Comparison of ENCODE assay signal across 22 cellular contexts in the genomic region with DNA sequence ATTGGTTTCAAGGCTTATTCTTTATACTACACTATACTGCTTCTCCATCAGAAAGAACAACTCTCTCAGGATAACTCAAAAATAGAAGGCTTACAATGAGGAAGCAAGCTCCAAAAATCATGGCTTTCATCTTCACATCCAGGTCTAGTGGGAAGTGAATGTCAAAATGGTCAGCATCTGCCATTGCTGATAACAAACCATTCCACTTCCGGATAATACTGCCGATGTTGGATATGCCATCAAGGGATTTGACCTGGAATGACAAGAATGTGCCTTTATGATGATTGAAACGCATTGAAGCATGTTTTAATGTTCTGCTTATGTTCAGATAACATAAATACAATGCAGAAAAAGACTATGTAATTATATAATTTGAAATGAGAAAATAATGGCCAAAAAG. TPM values are rescaled to one million over a fixed set of nuclear protein-coding genes. Genes with fewer than 3 reads are reported as not detected.
"Had no signal": no experiment of that assay in that cellular context is flagged by ENCODE, and none has a peak within 500 bp of the region (broad histone marks: within the 10 kb centered on the region; RNA-seq: fewer than 3 reads in every experiment).

No MANE protein-coding gene starts in this region.

- ATAC-seq: activated CD8-positive, alpha-beta T cell treated with anti-CD3 and anti-CD28 coated beads for 36 hours; activated naive CD4-positive, alpha-beta T cell treated with anti-CD3 and anti-CD28 coated beads, Interleukin-2, amount 50 U/mL, for 72 hours; activated T-cell treated with anti-CD3 and anti-CD28 coated beads, Interleukin-2, amount 50 U/mL, for 72 hours; left lung; naive thymus-derived CD4-positive, alpha-beta T cell; sciatic nerve; stimulated activated effector memory CD8-positive, alpha-beta T cell treated with anti-CD3 and anti-CD28 coated beads, Interleukin-12 subunit alpha, Interleukin-12 subunit beta, amount 100 ng/mL, for 72 hours had no signal

- DNase-seq: activated B cell treated with CpG ODN at 0.5 μM for 24 hours; activated CD4-positive, alpha-beta T cell treated with anti-CD3 and anti-CD28 coated beads, Interleukin-2, amount 50 U/mL, for 1 hour; activated CD8-positive, alpha-beta T cell treated with anti-CD3 and anti-CD28 coated beads for 36 hours; activated naive CD4-positive, alpha-beta T cell; activated T-cell treated with anti-CD3 and anti-CD28 coated beads, Interleukin-2, amount 50 U/mL, for 72 hours; cerebellar nuclear complex; colonic mucosa; foreskin melanocyte; left lung; naive thymus-derived CD4-positive, alpha-beta T cell; ovary; retina; stimulated activated CD4-positive, alpha-beta T cell treated with anti-CD3 and anti-CD28 coated beads, Interleukin-4, amount 100 ng/mL, for 24 hours; upper lobe of left lung had no signal

- H3K27me3 ChIP-seq: colonic mucosa, esophagus muscularis mucosa, left lung, ovary, upper lobe of left lung had no signal

- H3K4me1 ChIP-seq: colonic mucosa, left lung had no signal

- H3K4me3 ChIP-seq: colonic mucosa, esophagus muscularis mucosa, left lung, ovary, skin epidermis, upper lobe of left lung had no signal

- H3K27ac ChIP-seq: colonic mucosa, left lung, ovary, skin epidermis had no signal

- FAIRE-seq: bronchial epithelial cell had no signal

- H3K9me3 ChIP-seq: colonic mucosa, esophagus muscularis mucosa, left lung, ovary, upper lobe of left lung had no signal

- H3K36me3 ChIP-seq: colonic mucosa, left lung, ovary had no signal

RNA-seq across cellular contexts. Expression of gene PLOD2, which starts 34.0 kb away (rescaled TPM):
- total RNA-seq: activated B cell treated with CpG ODN at 0.5 μM for 24 hours had no signal
- polyA plus RNA-seq: naive thymus-derived CD4-positive, alpha-beta T cell had no signal

RNA-seq across cellular contexts. Expression of gene PLSCR4, which starts 55.9 kb away (rescaled TPM):
- total RNA-seq: activated B cell treated with CpG ODN at 0.5 μM for 24 hours; activated CD8-positive, alpha-beta T cell treated with anti-CD3 and anti-CD28 coated beads for 36 hours; activated naive CD4-positive, alpha-beta T cell treated with anti-CD3 and anti-CD28 coated beads, Interleukin-2, amount 50 U/mL, for 72 hours; activated T-cell treated with anti-CD3 and anti-CD28 coated beads, Interleukin-2, amount 50 U/mL, for 72 hours; T-helper 1 cell treated with Interleukin-12 subunit alpha and Interleukin-12 subunit beta and Interleukin-4 antibody, amounts not matched to agents 30 ng/mL and 1 ng/mL, for 36 hours had no signal
- polyA plus RNA-seq: naive thymus-derived CD4-positive, alpha-beta T cell; neural cell had no signal
